Comparison of ENCODE assay signal across 21 cellular contexts in genomic region chr4:81595287-81595686, GRCh38.
A peak's percentile ranks its signal among the peaks of the same experiment; 100 is the strongest.
DNase-seq lines count a peak whose midpoint lies in the region; ATAC-seq and TF ChIP-seq lines count a peak whose summit lies in the region.
"Had no signal": no experiment of that assay in that cellular context is flagged by ENCODE, and none has a peak within 500 bp of the region (broad histone marks: within the 10 kb centered on the region; RNA-seq: fewer than 3 reads in every experiment).

No MANE protein-coding gene starts in this region.

- H3K27ac ChIP-seq in SK-N-MC: peak overlapping the region; percentile 39; the same call in 1 of the 2 replicates
- H3K27ac ChIP-seq: 22Rv1, HL-60, SJCRH30 had no signal

- H2AFZ ChIP-seq in Loucy (ENCODE audit: low read length): peak overlapping the region; percentile 74; the same call in 1 of the 2 replicates

- H3K9me3 ChIP-seq in Loucy (ENCODE audit: insufficient read depth, low read depth, low read length) (no peaks in the 10 kb centered on the region), SK-N-MC (ENCODE audit: low read depth, low read length) (no peaks in the 10 kb centered on the region; the same call in 1 of the 2 replicates)
- H3K9me3 ChIP-seq: Peyer's patch, SJCRH30 had no signal

- no peaks in the 10 kb centered on the region for H4K20me1 ChIP-seq in Loucy (ENCODE audit: insufficient read depth, low read length, poor library complexity, severe bottlenecking)

- H3K4me2 ChIP-seq in Loucy (ENCODE audit: low read depth, low read length, poor library complexity, severe bottlenecking): no peak overlapping the region

- peaks cover 10% of the 10 kb centered on the region for H3K9me3 Mint-ChIP-seq in activated CD4-positive, alpha-beta T cell treated with anti-CD3 and anti-CD28 coated beads, Interleukin-2, amount 10 ng/mL, durations not matched to agents 24 days and 14 days

- H3K36me3 Mint-ChIP-seq in activated CD4-positive, alpha-beta T cell treated with anti-CD3 and anti-CD28 coated beads, Interleukin-2, amount 10 ng/mL, durations not matched to agents 24 days and 14 days (ENCODE audit: low read depth): no peaks in the 10 kb centered on the region

- DNase-seq in activated CD4-positive, alpha-beta T cell treated with anti-CD3 and anti-CD28 coated beads, Interleukin-2, amount 10 ng/mL, durations not matched to agents 24 days and 14 days: peak; percentile 19
- no peak for DNase-seq in activated CD4-positive, alpha-beta T cell treated with anti-CD3 and anti-CD28 coated beads for 1 hour
- DNase-seq in SK-N-MC (ENCODE audit: low read depth, low spot score) (no peak), putamen (ENCODE audit: low spot score) (peak; percentile 16)
- DNase-seq: Calu3, DMS79 treated with DMSO at 0.1 percent for 48 hours, HCEC 1CT, Karpas-422, NCI-H1105 treated with DMSO at 0.1 percent for 48 hours, NCI-H146, NCI-H1930, NCI-H446, NCI-H526, OCI-M1, Peyer's patch, SJCRH30 had no signal

- H3K9me2 ChIP-seq in Loucy (replicated peaks; ENCODE audit: low read depth, low read length): no peaks in the 10 kb centered on the region

- no peak overlapping the region for H3K27ac Mint-ChIP-seq in activated CD4-positive, alpha-beta T cell treated with anti-CD3 and anti-CD28 coated beads, Interleukin-2, amount 10 ng/mL, durations not matched to agents 24 days and 14 days

- H3K36me3 ChIP-seq in Loucy (ENCODE audit: insufficient read depth, low read length) (no peaks in the 10 kb centered on the region), SK-N-MC (ENCODE audit: insufficient read depth, low read length) (0 out of 2 replicates have a peak, but pooled peaks cover 3% of the 10 kb centered on the region)
- H3K36me3 ChIP-seq: Peyer's patch, SJCRH30 had no signal

- H3K27me3 Mint-ChIP-seq in activated CD4-positive, alpha-beta T cell treated with anti-CD3 and anti-CD28 coated beads, Interleukin-2, amount 10 ng/mL, durations not matched to agents 24 days and 14 days: no peaks in the 10 kb centered on the region

- intact Hi-C loops in activated CD4-positive, alpha-beta T cell treated with anti-CD3 and anti-CD28 coated beads, Interleukin-2, amount 10 ng/mL, durations not matched to agents 24 days and 14 days (cut with micrococcal nuclease): no loop called here

- no peaks in the 10 kb centered on the region for H3K27me3 ChIP-seq in Loucy (ENCODE audit: insufficient read depth, low read length, poor library complexity, severe bottlenecking)
- H3K27me3 ChIP-seq: Peyer's patch, SJCRH30 had no signal

- H3K4me1 Mint-ChIP-seq in activated CD4-positive, alpha-beta T cell treated with anti-CD3 and anti-CD28 coated beads, Interleukin-2, amount 10 ng/mL, durations not matched to agents 24 days and 14 days: no peaks in the 10 kb centered on the region

- TF ChIP-seq CTCF in Loucy (conservative IDR thresholded peaks at IDR 0.05; ENCODE audit: low read length): no peak

- peaks cover 16% of the 10 kb centered on the region for H3K4me1 ChIP-seq in Loucy (ENCODE audit: insufficient read depth, low read length, poor library complexity, severe bottlenecking)
- H3K4me1 ChIP-seq: SJCRH30 had no signal

- H3K9ac ChIP-seq in Loucy (ENCODE audit: low read depth, low read length, poor library complexity, severe bottlenecking): no peak overlapping the region
- H3K9ac ChIP-seq in SK-N-MC (ENCODE audit: insufficient read length): no peak overlapping the region

- no peak overlapping the region for H3K4me3 Mint-ChIP-seq in activated CD4-positive, alpha-beta T cell treated with anti-CD3 and anti-CD28 coated beads, Interleukin-2, amount 10 ng/mL, durations not matched to agents 24 days and 14 days

- ATAC-seq in HG03175 (IDR thresholded peaks at IDR 0.05; ENCODE audit: unreplicated experiment) (no peak), GM21515 (IDR thresholded peaks at IDR 0.05; ENCODE audit: unreplicated experiment) (no peak)

- H3F3A ChIP-seq in Loucy (ENCODE audit: low read depth): no peaks in the 10 kb centered on the region

- H3K79me2 ChIP-seq in Loucy (ENCODE audit: insufficient read depth, low read length): no peaks in the 10 kb centered on the region

- H3K4me3 ChIP-seq in Loucy (ENCODE audit: low read length, poor library complexity, severe bottlenecking): no peak overlapping the region
- peak overlapping the region; percentile 55 for H3K4me3 ChIP-seq in SK-N-MC
- H3K4me3 ChIP-seq: Peyer's patch, SJCRH30 had no signal

Comparison
In these comparisons a context has a peak if more than half of its experiments do, and no peak if none do; other contexts are left out.
1. DNase-seq: peak in activated CD4-positive, alpha-beta T cell treated with anti-CD3 and anti-CD28 coated beads, Interleukin-2, amount 10 ng/mL, durations not matched to agents 24 days and 14 days (single experiment) and putamen (single experiment); none in activated CD4-positive, alpha-beta T cell treated with anti-CD3 and anti-CD28 coated beads for 1 hour (single experiment) and SK-N-MC (single experiment).